Comparison of ENCODE assay signal across 1 cellular context in the genomic region with DNA sequence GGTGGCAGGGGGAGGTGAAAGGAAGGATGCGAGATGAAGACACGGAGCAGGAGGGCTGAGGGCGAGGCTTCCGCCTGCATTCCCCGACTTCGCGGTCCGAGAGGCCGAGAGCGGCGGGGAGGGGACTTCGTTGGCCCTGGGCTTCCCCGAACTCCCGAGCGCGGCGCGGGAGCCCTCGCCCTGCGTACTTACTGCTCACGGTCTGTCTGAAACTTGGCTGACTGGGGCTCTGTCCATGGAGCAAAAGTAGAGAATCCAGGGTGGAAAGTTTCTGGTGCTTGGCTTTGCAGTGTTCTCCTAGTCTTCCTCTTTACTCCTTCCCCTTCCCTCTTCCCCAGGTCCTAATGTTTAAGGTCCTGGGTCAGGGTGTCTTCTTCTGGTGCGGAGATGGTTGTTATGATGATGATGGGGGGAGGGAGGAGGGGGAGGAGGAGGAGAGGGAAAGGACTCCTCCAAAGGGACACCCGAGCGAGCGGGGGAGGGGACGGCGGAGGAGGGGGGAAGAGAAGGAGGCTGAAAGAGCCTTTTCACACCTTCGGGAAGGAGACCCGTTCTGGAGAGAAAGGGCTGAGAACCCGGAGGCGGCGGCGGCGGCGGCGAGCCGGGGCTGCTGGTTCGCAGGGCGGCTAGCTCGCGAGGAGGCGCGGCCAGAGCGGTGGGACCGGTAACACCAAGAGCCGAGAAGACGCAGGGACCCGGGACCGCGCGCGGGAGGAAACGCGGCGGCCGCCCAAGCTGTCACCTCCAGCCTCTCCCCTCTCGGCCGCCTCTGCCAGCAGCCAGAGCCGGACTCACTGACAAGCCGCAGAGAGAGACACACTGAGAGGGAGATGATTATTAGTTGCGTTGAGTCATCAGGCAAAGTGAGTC.
TF ChIP-seq lines count a peak whose summit lies in the region.

A gene (minus strand): TSS at position 793 of the 870 bp plus-strand sequence. CDS start 1,902 bp downstream, outside the sequence.

TF ChIP-seq in neural cell, 6 proteins besides CTCF, POLR2A, EP300 and RAD21 (continued from another document):
- TF ChIP-seq, protein P1, sequence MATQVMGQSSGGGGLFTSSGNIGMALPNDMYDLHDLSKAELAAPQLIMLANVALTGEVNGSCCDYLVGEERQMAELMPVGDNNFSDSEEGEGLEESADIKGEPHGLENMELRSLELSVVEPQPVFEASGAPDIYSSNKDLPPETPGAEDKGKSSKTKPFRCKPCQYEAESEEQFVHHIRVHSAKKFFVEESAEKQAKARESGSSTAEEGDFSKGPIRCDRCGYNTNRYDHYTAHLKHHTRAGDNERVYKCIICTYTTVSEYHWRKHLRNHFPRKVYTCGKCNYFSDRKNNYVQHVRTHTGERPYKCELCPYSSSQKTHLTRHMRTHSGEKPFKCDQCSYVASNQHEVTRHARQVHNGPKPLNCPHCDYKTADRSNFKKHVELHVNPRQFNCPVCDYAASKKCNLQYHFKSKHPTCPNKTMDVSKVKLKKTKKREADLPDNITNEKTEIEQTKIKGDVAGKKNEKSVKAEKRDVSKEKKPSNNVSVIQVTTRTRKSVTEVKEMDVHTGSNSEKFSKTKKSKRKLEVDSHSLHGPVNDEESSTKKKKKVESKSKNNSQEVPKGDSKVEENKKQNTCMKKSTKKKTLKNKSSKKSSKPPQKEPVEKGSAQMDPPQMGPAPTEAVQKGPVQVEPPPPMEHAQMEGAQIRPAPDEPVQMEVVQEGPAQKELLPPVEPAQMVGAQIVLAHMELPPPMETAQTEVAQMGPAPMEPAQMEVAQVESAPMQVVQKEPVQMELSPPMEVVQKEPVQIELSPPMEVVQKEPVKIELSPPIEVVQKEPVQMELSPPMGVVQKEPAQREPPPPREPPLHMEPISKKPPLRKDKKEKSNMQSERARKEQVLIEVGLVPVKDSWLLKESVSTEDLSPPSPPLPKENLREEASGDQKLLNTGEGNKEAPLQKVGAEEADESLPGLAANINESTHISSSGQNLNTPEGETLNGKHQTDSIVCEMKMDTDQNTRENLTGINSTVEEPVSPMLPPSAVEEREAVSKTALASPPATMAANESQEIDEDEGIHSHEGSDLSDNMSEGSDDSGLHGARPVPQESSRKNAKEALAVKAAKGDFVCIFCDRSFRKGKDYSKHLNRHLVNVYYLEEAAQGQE (IDR thresholded peaks at IDR 0.05; ENCODE audit: borderline replicate concordance), result no peak
- no peak for TF ChIP-seq MXI1 (conservative IDR thresholded peaks at IDR 0.05; ENCODE audit: poor library complexity, severe bottlenecking)
- TF ChIP-seq TAF1 (IDR thresholded peaks at IDR 0.05; ENCODE audit: low read depth), result no peak
- TF ChIP-seq POLR2AphosphoS5 (IDR thresholded peaks at IDR 0.05), result peak; percentile 51
